Comparison of ENCODE assay signal across 7 cellular contexts in genomic region chr11:68839953-68840641, GRCh38. TPM values are rescaled to one million over a fixed set of nuclear protein-coding genes. Genes with fewer than 3 reads are reported as not detected.
DNase-seq lines count a peak whose midpoint lies in the region; ATAC-seq and TF ChIP-seq lines count a peak whose summit lies in the region.

No MANE protein-coding gene starts in this region.

- H2BK120ac ChIP-seq in IMR-90 (ENCODE audit: low read depth, low read length): peak overlapping the region; percentile 71

- TF ChIP-seq CTCF in IMR-90 (conservative IDR thresholded peaks at IDR 0.05; ENCODE audit: low read depth, low read length) (no peak), WI38 (IDR thresholded peaks at IDR 0.05; ENCODE audit: low read depth, low read length) (no peak), parathyroid adenoma (IDR thresholded peaks at IDR 0.05) (no peak)

- H3K4me2 ChIP-seq in IMR-90 (ENCODE audit: low read depth, low read length) (peak overlapping the region; percentile 91), parathyroid adenoma (ENCODE audit: low read length) (peak overlapping the region; percentile 74)

- H3K27ac ChIP-seq in IMR-90 (ENCODE audit: insufficient read depth, low read length) (peak overlapping the region; percentile 74), parathyroid adenoma (peak overlapping the region; percentile 97)

- H3K9me1 ChIP-seq in IMR-90 (ENCODE audit: insufficient read depth, low read length): peaks cover 14% of the 10 kb centered on the region

- peak overlapping the region; percentile 92 for H2AK9ac ChIP-seq in IMR-90 (replicated peaks; ENCODE audit: low read depth, low read length, poor library complexity)

- H3K9me3 ChIP-seq in IMR-90 (ENCODE audit: control insufficient read depth, insufficient read depth, low read length) (no peaks in the 10 kb centered on the region), parathyroid adenoma (ENCODE audit: control insufficient read depth, low read length) (no peaks in the 10 kb centered on the region)

- dilution Hi-C loops in IMR-90 (cut with HindIII; ENCODE audit: low sequenced_read_pairs, unreplicated experiment): no loop called here

- H4K8ac ChIP-seq in IMR-90 (ENCODE audit: low read depth in 2 of 2, low read length in 2 of 2): peak overlapping the region in 1 of 2 experiments; percentile 45; a peak in 2 of 4 replicates

- peak overlapping the region; percentile 79 for H2AK5ac ChIP-seq in IMR-90 (ENCODE audit: low read depth, low read length)

- H2BK15ac ChIP-seq in IMR-90 (ENCODE audit: low read depth, low read length): peak overlapping the region; percentile 18; the same call in 2 of the 3 replicates

- peak overlapping the region; percentile 71 for H2BK5ac ChIP-seq in IMR-90 (ENCODE audit: low read depth, low read length, poor library complexity, severe bottlenecking)

- ATAC-seq in IMR-90 (ENCODE audit: low read depth) (no peak), GM19023 (IDR thresholded peaks at IDR 0.05; ENCODE audit: unreplicated experiment) (no peak)

- H3K4me3 ChIP-seq in GM08714 (ENCODE audit: low read length): peak overlapping the region; percentile 72; the same call in 1 of the 2 replicates
- peak overlapping the region; percentile 88 for H3K4me3 ChIP-seq in IMR-90 (ENCODE audit: insufficient read depth, low read depth, low read length)
- peak overlapping the region; percentile 82 for H3K4me3 ChIP-seq in WI38 (ENCODE audit: low read depth, low read length)
- H3K4me3 ChIP-seq in parathyroid adenoma (ENCODE audit: low read depth, low read length): peak overlapping the region; percentile 66

- TSS peak; percentile 25 for BruUV-seq in IMR-90 (replicated peaks; lab: Mats Ljungman, UMichigan)

- peaks cover 1% of the 10 kb centered on the region; the same call in 1 of the 2 replicates for H3K36me3 ChIP-seq in IMR-90 (ENCODE audit: control insufficient read depth, insufficient read depth, low read length)
- H3K36me3 ChIP-seq in parathyroid adenoma (ENCODE audit: control insufficient read depth, insufficient read depth, low read length): no peaks in the 10 kb centered on the region

- in situ Hi-C loops in IMR-90 (cut with MboI; ENCODE audit: low sequenced_read_pairs): no loop called here

- peaks cover 17% of the 10 kb centered on the region for H3K79me2 ChIP-seq in parathyroid adenoma

- no peak for TF ChIP-seq RAD21 in IMR-90 (IDR thresholded peaks at IDR 0.05; ENCODE audit: low read length)

- H3K4me1 ChIP-seq in IMR-90 (ENCODE audit: control insufficient read depth, insufficient read depth, low read length) (peaks cover 24% of the 10 kb centered on the region), parathyroid adenoma (peaks cover 25% of the 10 kb centered on the region)

- DNase-seq in IMR-90 (peak; percentile 20), fibroblast of peridontal ligament (ENCODE audit: extremely low read depth) (peak; percentile 34)
- DNase-seq in stimulated activated naive CD4-positive, alpha-beta T cell treated with Interleukin-2 at 50 U/mL for 16 hours (lab: John Stamatoyannopoulos, UW): no peak

- intact Hi-C loops in IMR-90 (cut with micrococcal nuclease): loop anchor here (5.0 kb wide), 1 partner anchor 172 kb away; the partner anchor contains the start of gene MRGPRF

- peak overlapping the region; percentile 51 for H3K23ac ChIP-seq in IMR-90 (ENCODE audit: low read depth, low read length)

- peak overlapping the region; percentile 12; the same call in 1 of the 2 replicates for H3K18ac ChIP-seq in IMR-90 (ENCODE audit: low read depth, low read length)

- TF ChIP-seq POLR2A in IMR-90 (IDR thresholded peaks at IDR 0.05; ENCODE audit: low read depth, low read length): no peak; the same call in 1 of the 2 replicates

- WGBS in IMR-90 (ENCODE audit: extremely low coverage in 2 of 2, insufficient read length in 1 of 2), 2 experiments: 5% methylated on average over 2 of the region's 17 CpGs; no CpG with 5 or more reads in 1 of the 2 experiments

- H3K79me1 ChIP-seq in IMR-90 (ENCODE audit: low read depth in 1 of 2, low read length in 2 of 2): peaks cover 35 to 60% of the 10 kb centered on the region in 2 experiments

- H3K27me3 ChIP-seq in IMR-90 (ENCODE audit: control insufficient read depth, insufficient read depth, low read length) (no peaks in the 10 kb centered on the region; the same call in 1 of the 2 replicates), parathyroid adenoma (ENCODE audit: control insufficient read depth, insufficient read depth, low read length) (no peaks in the 10 kb centered on the region)

- peak overlapping the region; percentile 1; the same call in 1 of the 2 replicates for H4K5ac ChIP-seq in IMR-90 (ENCODE audit: low read depth, low read length)

- H3K9ac ChIP-seq in IMR-90 (ENCODE audit: low read depth, low read length) (peak overlapping the region; percentile 22; the same call in 1 of the 2 replicates), parathyroid adenoma (peak overlapping the region; percentile 3)

- peak overlapping the region; percentile 70 for H3K14ac ChIP-seq in IMR-90 (replicated peaks; ENCODE audit: low read depth, low read length)

- peak overlapping the region; percentile 23 for H2BK20ac ChIP-seq in IMR-90 (ENCODE audit: low read depth, low read length)

- H4K20me1 ChIP-seq in IMR-90 (ENCODE audit: insufficient read depth, low read length): peaks cover 17% of the 10 kb centered on the region

- H2AFZ ChIP-seq in IMR-90 (replicated peaks; ENCODE audit: low read length, poor library complexity) (peak overlapping the region; percentile 89), parathyroid adenoma (no peak overlapping the region)

- peak overlapping the region; percentile 47; the same call in 1 of the 2 replicates for H3K56ac ChIP-seq in IMR-90 (ENCODE audit: extremely low read depth, insufficient read depth, low read length)

- peak overlapping the region; percentile 69 for H4K91ac ChIP-seq in IMR-90 (ENCODE audit: insufficient read depth, low read depth, low read length)

- POLR2A ChIA-PET in IMR-90 (lab: Charles Lee; ENCODE audit: unreplicated experiment): no interaction called here

- CTCF ChIA-PET in IMR-90 (lab: Yijun Ruan, JAX): no interaction called here

- peak overlapping the region; percentile 84 for H3K4ac ChIP-seq in IMR-90 (ENCODE audit: low read depth, low read length)

TF ChIP-seq in IMR-90, 13 proteins besides CTCF, POLR2A, EP300 and RAD21:
- TF ChIP-seq SMC3 (IDR thresholded peaks at IDR 0.05; ENCODE audit: low read depth, low read length) (no peak), BHLHE40 (IDR thresholded peaks at IDR 0.05; ENCODE audit: low read depth, low read length) (no peak), CEBPB (IDR thresholded peaks at IDR 0.05; ENCODE audit: low read depth, low read length) (no peak), MAZ (IDR thresholded peaks at IDR 0.05; ENCODE audit: borderline replicate concordance, low read depth, low read length) (no peak), RCOR1 (IDR thresholded peaks at IDR 0.05; ENCODE audit: insufficient replicate concordance, low read length) (no peak), MAFK (IDR thresholded peaks at IDR 0.05; ENCODE audit: low read depth, low read length) (no peak)

RNA-seq across cellular contexts. Expression of gene CPT1A, which starts 1.6 kb away (rescaled TPM):
- total RNA-seq in IMR-90 (2012; rRNA removed): 18.6 and 21.3 TPM in 2 replicates
- polyA plus RNA-seq in IMR-90 (2012; rRNA removed): 12.8 and 15.4 TPM in 2 replicates
- polyA plus RNA-seq in IMR-90 (2012; cell fraction: cytosol; rRNA removed): 8.4 and 13.6 TPM in 2 replicates
- polyA plus RNA-seq in IMR-90 (2012; cell fraction: nucleus; rRNA removed; ENCODE audit: low replicate concordance): 15.5 and 18.3 TPM in 2 replicates
